Comparison of ENCODE assay signal across 7 cellular contexts in genomic region chr4:89752932-89753598, GRCh38.
DNase-seq lines count a peak whose midpoint lies in the region; ATAC-seq, FAIRE-seq and TF ChIP-seq lines count a peak whose summit lies in the region.

No MANE protein-coding gene starts in this region.

- no peak for ATAC-seq in activated CD4-positive, CD25-positive, alpha-beta regulatory T cell treated with anti-CD3 and anti-CD28 coated beads, Interleukin-2, amount 50 U/mL, for 24 hours

- intact Hi-C loops in adrenal gland (cut with DNase I) = no loop called here
- intact Hi-C loops in posterior vena cava (cut with DNase I) = no loop called here

- 20 to 27% (median 24%) methylated on average over 7 of the region's 7 CpGs for WGBS in adrenal gland, 4 donors
- WGBS in thymus = 95% methylated on average over 7 of the region's 7 CpGs

- no peak for TF ChIP-seq POLR2A in adrenal gland (IDR thresholded peaks at IDR 0.05)

- H3K36me3 ChIP-seq in adrenal gland (replicated peaks in 1 of 2) = no peaks in the 10 kb centered on the region
- no peaks in the 10 kb centered on the region for H3K36me3 ChIP-seq in thymus (ENCODE audit: control insufficient read depth, insufficient read depth)

- peak; percentile 20 for FAIRE-seq in HTR-8/SVneo (lab: Jason Lieb, UNC)

- H3K27ac ChIP-seq in adrenal gland (peak overlapping the region; percentile 46 to 98 (median 73)), thymus (ENCODE audit: low read depth) (peak overlapping the region; percentile 64)

- H3K4me1 ChIP-seq in adrenal gland (replicated peaks in 1 of 2) (peaks cover 9 to 23% of the 10 kb centered on the region in 2 donors), thymus (ENCODE audit: control insufficient read depth, insufficient read depth, low read length) (no peaks in the 10 kb centered on the region)

- peak; percentile 18 for DNase-seq in HTR-8/SVneo (ENCODE audit: insufficient read length, low spot score)
- DNase-seq in adrenal gland = peak; percentile 49 to 85 (median 80)
- DNase-seq in iris pigment epithelial cell (ENCODE audit: low read depth) = peak; percentile 66
- no peak for DNase-seq in NCI-H1105 (lab: John Stamatoyannopoulos, UW)
- DNase-seq in posterior vena cava (ENCODE audit: low spot score) = no peak

- H3K9me3 ChIP-seq in adrenal gland (replicated peaks in 1 of 3) (no peaks in the 10 kb centered on the region), thymus (ENCODE audit: control insufficient read depth) (no peaks in the 10 kb centered on the region)

- TF ChIP-seq CTCF in adrenal gland (IDR thresholded peaks at IDR 0.05) = no peak

- H3K27me3 ChIP-seq in adrenal gland (no peaks in the 10 kb centered on the region), thymus (ENCODE audit: control insufficient read depth, insufficient read depth) (no peaks in the 10 kb centered on the region)

- H3K4me3 ChIP-seq in adrenal gland (peak overlapping the region in 1 of 4 donors; percentile 35), thymus (ENCODE audit: low read length) (no peak overlapping the region)

Comparison
In these comparisons a context has a peak if more than half of its experiments do, and no peak if none do; other contexts are left out.
1. DNase-seq: peak in HTR-8/SVneo (single experiment), adrenal gland (7 of 7) and iris pigment epithelial cell (single experiment); none in NCI-H1105 (single experiment) and posterior vena cava (single experiment).